ENCODE assay signal across 28 cellular contexts in genomic region chr10:33201056-33201780, GRCh38.
"Had no signal": no experiment of that assay in that cellular context is flagged by ENCODE, and none has a peak within 500 bp of the region (broad histone marks: within the 10 kb centered on the region; RNA-seq: fewer than 3 reads in every experiment).

No MANE protein-coding gene starts in this region.

- H3K36me3 ChIP-seq: neutrophil had no signal

- H3K9me3 ChIP-seq: esophagus squamous epithelium, gastrocnemius medialis, left lung, mucosa of descending colon, neutrophil, pancreas, psoas muscle, sigmoid colon, tibial nerve had no signal

- H3K36me3 Mint-ChIP-seq: activated CD8-positive, alpha-beta memory T cell treated with anti-CD3 and anti-CD28 coated beads, Interleukin-2, amount 10 ng/mL, durations not matched to agents 7 days and 5 days; activated naive CD4-positive, alpha-beta T cell treated with anti-CD3 and anti-CD28 coated beads, Interleukin-2, amount 50 U/mL, for 24 hours; natural killer cell treated with Interleukin-12 subunit alpha and Interleukin-12 subunit beta and Interleukin-15 and Interleukin-18, amount 100 ng/mL, for 72 hours had no signal

- H3K4me1 ChIP-seq: psoas muscle had no signal

- H3K4me1 Mint-ChIP-seq: activated B cell treated with CpG ODN at 0.5 μM for 24 hours; activated CD4-positive, alpha-beta T cell treated with anti-CD3 and anti-CD28 coated beads for 36 hours; activated CD8-positive, alpha-beta memory T cell treated with anti-CD3 and anti-CD28 coated beads, Interleukin-2, amount 10 ng/mL, durations not matched to agents 7 days and 5 days; activated naive CD4-positive, alpha-beta T cell treated with anti-CD3 and anti-CD28 coated beads, Interleukin-2, amount 50 U/mL, for 24 hours; activated naive CD8-positive, alpha-beta T cell treated with anti-CD3 and anti-CD28 coated beads, Interleukin-2, amount 50 U/mL, for 24 hours; central memory CD8-positive, alpha-beta T cell had no signal

- H3K27ac Mint-ChIP-seq: activated B cell treated with CpG ODN at 0.5 μM for 24 hours; activated CD4-positive, alpha-beta T cell treated with anti-CD3 and anti-CD28 coated beads for 36 hours; activated CD8-positive, alpha-beta memory T cell treated with anti-CD3 and anti-CD28 coated beads, Interleukin-2, amount 10 ng/mL, durations not matched to agents 7 days and 5 days; activated CD8-positive, alpha-beta T cell treated with anti-CD3 and anti-CD28 coated beads, Interleukin-2, amount 10 ng/mL, durations not matched to agents 7 days and 5 days; activated naive CD4-positive, alpha-beta T cell treated with anti-CD3 and anti-CD28 coated beads, Interleukin-2, amount 50 U/mL, for 24 hours; activated naive CD8-positive, alpha-beta T cell treated with anti-CD3 and anti-CD28 coated beads, Interleukin-2, amount 50 U/mL, for 24 hours; activated T-helper 2 cell treated with anti-CD3 and anti-CD28 coated beads, Interferon-gamma antibody, Interleukin-2, Interleukin-4, amounts not matched to agents 10 μg/mL and 5 μg/mL and 100 μg/mL, durations not matched to agents 14 hours and 24 hours and 36 hours; natural killer cell treated with Interleukin-12 subunit alpha and Interleukin-12 subunit beta and Interleukin-15 and Interleukin-18, amount 100 ng/mL, for 72 hours; T-helper 2 cell treated with Interferon-gamma antibody and Interleukin-4, amounts not matched to agents 5 μg/mL and 100 μg/mL, for 36 hours had no signal

- ATAC-seq: activated CD4-positive, alpha-beta T cell treated with anti-CD3 and anti-CD28 coated beads for 36 hours; activated CD8-positive, alpha-beta memory T cell treated with anti-CD3 and anti-CD28 coated beads, Interleukin-2, amount 10 ng/mL, durations not matched to agents 7 days and 5 days; activated CD8-positive, alpha-beta T cell treated with anti-CD3 and anti-CD28 coated beads, Interleukin-2, amount 10 ng/mL, durations not matched to agents 7 days and 5 days; activated naive CD8-positive, alpha-beta T cell treated with anti-CD3 and anti-CD28 coated beads, Interleukin-2, amount 50 U/mL, for 24 hours; gastrocnemius medialis; mucosa of descending colon; natural killer cell treated with Interleukin-12 subunit alpha and Interleukin-12 subunit beta and Interleukin-15 and Interleukin-18, amount 100 ng/mL, for 72 hours; pancreas; psoas muscle had no signal

- H3K4me3 ChIP-seq: esophagus squamous epithelium, gastrocnemius medialis, left lung, lung, mucosa of descending colon, pancreas, psoas muscle, sigmoid colon, tibial nerve had no signal

- H3K27ac ChIP-seq: epithelial cell of prostate, esophagus squamous epithelium, left lung, neutrophil, pancreas, psoas muscle, sigmoid colon, tibial nerve had no signal

- DNase-seq: activated B cell treated with CpG ODN at 0.5 μM for 24 hours; activated CD4-positive, alpha-beta T cell treated with anti-CD3 and anti-CD28 coated beads for 36 hours; activated CD8-positive, alpha-beta memory T cell treated with anti-CD3 and anti-CD28 coated beads, Interleukin-2, amount 10 ng/mL, durations not matched to agents 7 days and 5 days; activated CD8-positive, alpha-beta T cell treated with anti-CD3 and anti-CD28 coated beads, Interleukin-2, amount 10 ng/mL, durations not matched to agents 7 days and 5 days; activated naive CD8-positive, alpha-beta T cell treated with anti-CD3 and anti-CD28 coated beads, Interleukin-2, amount 50 U/mL, for 24 hours; activated T-cell treated with anti-CD3 and anti-CD28 coated beads, Interleukin-2, amount 50 U/mL, for 48 hours; dermis blood vessel endothelial cell; effector CD4-positive, alpha-beta T cell; esophagus squamous epithelium; gastrocnemius medialis; glutamatergic neuron; left lung; mucosa of descending colon; pancreas; psoas muscle; sigmoid colon; small intestine; stimulated activated CD4-positive, alpha-beta T cell treated with anti-CD3 and anti-CD28 coated beads, Interleukin-1b, Interleukin-23, amount 100 ng/mL, for 48 hours; stimulated activated naive CD4-positive, alpha-beta T cell had no signal

- H3K27me3 ChIP-seq: esophagus squamous epithelium, gastrocnemius medialis, left lung, pancreas, sigmoid colon, tibial nerve had no signal

- H3K27me3 Mint-ChIP-seq: central memory CD8-positive, alpha-beta T cell had no signal

- H3K9me3 Mint-ChIP-seq: activated B cell treated with CpG ODN at 0.5 μM for 24 hours; activated naive CD4-positive, alpha-beta T cell treated with anti-CD3 and anti-CD28 coated beads, Interleukin-2, amount 50 U/mL, for 24 hours; activated naive CD8-positive, alpha-beta T cell treated with anti-CD3 and anti-CD28 coated beads, Interleukin-2, amount 50 U/mL, for 24 hours; activated T-helper 2 cell treated with anti-CD3 and anti-CD28 coated beads, Interferon-gamma antibody, Interleukin-2, Interleukin-4, amounts not matched to agents 10 μg/mL and 5 μg/mL and 100 μg/mL, durations not matched to agents 14 hours and 24 hours and 36 hours; central memory CD8-positive, alpha-beta T cell; natural killer cell treated with Interleukin-12 subunit alpha and Interleukin-12 subunit beta and Interleukin-15 and Interleukin-18, amount 100 ng/mL, for 72 hours; T-helper 2 cell treated with Interferon-gamma antibody and Interleukin-4, amounts not matched to agents 5 μg/mL and 100 μg/mL, for 36 hours had no signal

- H3K4me3 Mint-ChIP-seq: activated B cell treated with CpG ODN at 0.5 μM for 24 hours; activated CD4-positive, alpha-beta T cell treated with anti-CD3 and anti-CD28 coated beads for 36 hours; activated CD8-positive, alpha-beta memory T cell treated with anti-CD3 and anti-CD28 coated beads, Interleukin-2, amount 10 ng/mL, durations not matched to agents 7 days and 5 days; activated CD8-positive, alpha-beta T cell treated with anti-CD3 and anti-CD28 coated beads, Interleukin-2, amount 10 ng/mL, durations not matched to agents 7 days and 5 days; activated naive CD4-positive, alpha-beta T cell treated with anti-CD3 and anti-CD28 coated beads, Interleukin-2, amount 50 U/mL, for 24 hours; activated naive CD8-positive, alpha-beta T cell treated with anti-CD3 and anti-CD28 coated beads, Interleukin-2, amount 50 U/mL, for 24 hours; central memory CD8-positive, alpha-beta T cell; natural killer cell treated with Interleukin-12 subunit alpha and Interleukin-12 subunit beta and Interleukin-15 and Interleukin-18, amount 100 ng/mL, for 72 hours; T-helper 2 cell treated with Interferon-gamma antibody and Interleukin-4, amounts not matched to agents 5 μg/mL and 100 μg/mL, for 36 hours had no signal
